In the genomic region with DNA sequence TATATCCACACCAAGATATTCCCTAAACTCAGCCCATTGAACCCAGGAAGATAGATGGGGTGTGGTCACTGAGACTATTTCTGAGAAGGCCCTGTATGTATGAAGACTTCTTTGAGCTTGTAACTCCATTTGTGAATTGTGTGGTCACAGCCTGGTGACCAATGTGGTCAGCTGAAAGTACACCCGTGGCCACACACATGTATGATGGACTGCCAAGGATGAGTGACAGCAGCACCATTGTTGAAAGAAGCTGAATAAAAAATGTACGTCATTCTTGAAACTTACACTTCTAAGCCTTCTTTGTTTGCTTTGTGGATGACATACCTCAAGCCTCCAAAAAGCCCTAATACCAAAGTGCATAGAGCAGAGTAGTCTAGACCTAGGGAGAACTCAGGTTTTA, we compare ENCODE assay signal across 23 cellular contexts.
"Had no signal": no experiment of that assay in that cellular context is flagged by ENCODE, and none has a peak within 500 bp of the region (broad histone marks: within the 10 kb centered on the region; RNA-seq: fewer than 3 reads in every experiment).

No MANE protein-coding gene starts in this region.

- H3K27ac Mint-ChIP-seq: T-cell had no signal

- H3K4me1 ChIP-seq: SJCRH30 had no signal

- H3K36me3 ChIP-seq: SJCRH30 had no signal

- ATAC-seq: Panc1, PC-3, Right ventricle myocardium inferior, T-cell had no signal

- H3K36me3 Mint-ChIP-seq: T-cell had no signal

- H3K4me3 ChIP-seq: SJCRH30, SK-N-MC had no signal

- FAIRE-seq: HTR-8/SVneo had no signal

- H3K9me3 ChIP-seq: SJCRH30 had no signal

- H3K4me3 Mint-ChIP-seq: T-cell had no signal

- H3K27ac ChIP-seq: HL-60, SJCRH30, SK-N-MC had no signal

- H3K27me3 Mint-ChIP-seq: T-cell had no signal

- H3K4me1 Mint-ChIP-seq: T-cell had no signal

- DNase-seq: KBM-7, MV-4-11, NCI-H1092, NCI-H1105 treated with DMSO at 0.1 percent for 48 hours, NCI-H1417 treated with DMSO at 0.1 percent for 48 hours, NCI-H146, NCI-H1694 treated with DMSO at 0.1 percent for 48 hours, NCI-H1930, NCI-H2081, NCI-H2107, NCI-H2227 treated with DMSO at 0.1 percent for 48 hours, NCI-H524, NCI-H526 treated with DMSO at 0.1 percent for 48 hours, NCI-H748 treated with DMSO at 0.1 percent for 48 hours, PC-3, SHP77 treated with DMSO at 0.1 percent for 48 hours, T-cell had no signal
